In genomic region chr10:47323636-47324299, GRCh38 we compare ENCODE assay signal across 26 cellular contexts. TPM values are rescaled to one million over a fixed set of nuclear protein-coding genes. Genes with fewer than 3 reads are reported as not detected.
"Had no signal": no experiment of that assay in that cellular context is flagged by ENCODE, and none has a peak within 500 bp of the region (broad histone marks: within the 10 kb centered on the region; RNA-seq: fewer than 3 reads in every experiment).

No MANE protein-coding gene starts in this region.

- H3K27ac Mint-ChIP-seq: activated CD8-positive, alpha-beta memory T cell treated with anti-CD3 and anti-CD28 coated beads, Interleukin-2, amount 10 ng/mL, durations not matched to agents 7 days and 5 days; activated T-helper 2 cell treated with anti-CD3 and anti-CD28 coated beads, Interferon-gamma antibody, Interleukin-2, Interleukin-4, amounts not matched to agents 10 μg/mL and 5 μg/mL and 100 μg/mL, durations not matched to agents 14 hours and 24 hours and 36 hours; naive thymus-derived CD8-positive, alpha-beta T cell; stimulated activated effector memory CD8-positive, alpha-beta T cell treated with anti-CD3 and anti-CD28 coated beads, Interleukin-12 subunit alpha, Interleukin-12 subunit beta, amount 100 ng/mL, for 72 hours had no signal

- H3K27me3 ChIP-seq: brain microvascular endothelial cell, testis, upper lobe of left lung had no signal

- H3K4me1 Mint-ChIP-seq: activated CD8-positive, alpha-beta memory T cell treated with anti-CD3 and anti-CD28 coated beads, Interleukin-2, amount 10 ng/mL, durations not matched to agents 7 days and 5 days had no signal

- ATAC-seq: activated CD8-positive, alpha-beta memory T cell treated with anti-CD3 and anti-CD28 coated beads, Interleukin-2, amount 10 ng/mL, durations not matched to agents 7 days and 5 days; gastroesophageal sphincter; heart left ventricle; naive thymus-derived CD8-positive, alpha-beta T cell; sciatic nerve; stimulated activated effector memory CD8-positive, alpha-beta T cell treated with anti-CD3 and anti-CD28 coated beads, Interleukin-12 subunit alpha, Interleukin-12 subunit beta, amount 100 ng/mL, for 72 hours had no signal

- H2AFZ ChIP-seq: parathyroid adenoma had no signal

- FAIRE-seq: endometrium had no signal

- H3K4me3 Mint-ChIP-seq: activated CD8-positive, alpha-beta memory T cell treated with anti-CD3 and anti-CD28 coated beads, Interleukin-2, amount 10 ng/mL, durations not matched to agents 7 days and 5 days; naive thymus-derived CD8-positive, alpha-beta T cell; stimulated activated effector memory CD8-positive, alpha-beta T cell treated with anti-CD3 and anti-CD28 coated beads, Interleukin-12 subunit alpha, Interleukin-12 subunit beta, amount 100 ng/mL, for 72 hours had no signal

- DNase-seq: activated CD4-positive, alpha-beta T cell treated with anti-CD3 and anti-CD28 coated beads, Interleukin-2, amount 50 U/mL, for 48 hours; activated CD8-positive, alpha-beta memory T cell treated with anti-CD3 and anti-CD28 coated beads, Interleukin-2, amount 10 ng/mL, durations not matched to agents 7 days and 5 days; activated naive CD4-positive, alpha-beta T cell treated with anti-CD3 and anti-CD28 coated beads, Interleukin-2, amount 50 U/mL, for 16 hours; activated T-cell treated with anti-CD3 and anti-CD28 coated beads, Interleukin-2, amount 50 U/mL, for 1 hour; aorta; brain microvascular endothelial cell; cortex of kidney; heart left ventricle; mesendoderm; naive thymus-derived CD8-positive, alpha-beta T cell; stimulated activated CD4-positive, alpha-beta T cell treated with anti-CD3 and anti-CD28 coated beads, Interleukin-4, amount 100 ng/mL, for 24 hours; stomach; T-helper 1 cell; T-helper 9 cell; testis; upper lobe of left lung had no signal

- H3K36me3 Mint-ChIP-seq: activated CD8-positive, alpha-beta memory T cell treated with anti-CD3 and anti-CD28 coated beads, Interleukin-2, amount 10 ng/mL, durations not matched to agents 7 days and 5 days; naive thymus-derived CD8-positive, alpha-beta T cell; stimulated activated effector memory CD8-positive, alpha-beta T cell treated with anti-CD3 and anti-CD28 coated beads, Interleukin-12 subunit alpha, Interleukin-12 subunit beta, amount 100 ng/mL, for 72 hours had no signal

- H3K9me3 ChIP-seq: gastroesophageal sphincter, heart left ventricle, stomach, testis, upper lobe of left lung had no signal

- H3K36me3 ChIP-seq: brain microvascular endothelial cell, gastroesophageal sphincter, heart left ventricle, stomach, upper lobe of left lung had no signal

- H3K27ac ChIP-seq: brain microvascular endothelial cell, gastroesophageal sphincter, heart left ventricle, parathyroid adenoma, stomach, testis, upper lobe of left lung, VCaP had no signal

- H3K9ac ChIP-seq: parathyroid adenoma had no signal

- H3K4me2 ChIP-seq: smooth muscle cell had no signal

- H3K79me2 ChIP-seq: parathyroid adenoma had no signal

- H3K4me3 ChIP-seq: gastroesophageal sphincter, heart left ventricle, smooth muscle cell, stomach, testis, upper lobe of left lung had no signal

- H3K4me1 ChIP-seq: gastroesophageal sphincter, parathyroid adenoma, stomach, testis, upper lobe of left lung had no signal

- H3K9me3 Mint-ChIP-seq: activated T-helper 2 cell treated with anti-CD3 and anti-CD28 coated beads, Interferon-gamma antibody, Interleukin-2, Interleukin-4, amounts not matched to agents 10 μg/mL and 5 μg/mL and 100 μg/mL, durations not matched to agents 14 hours and 24 hours and 36 hours had no signal

RNA-seq across cellular contexts. Expression of gene GDF2, which starts 1.5 kb away (rescaled TPM):
- total RNA-seq: activated CD8-positive, alpha-beta memory T cell treated with anti-CD3 and anti-CD28 coated beads, Interleukin-2, amount 10 ng/mL, durations not matched to agents 7 days and 5 days; activated T-helper 2 cell treated with anti-CD3 and anti-CD28 coated beads, Interferon-gamma antibody, Interleukin-2, Interleukin-4, amounts not matched to agents 10 μg/mL and 5 μg/mL and 100 μg/mL, durations not matched to agents 14 hours and 24 hours and 36 hours; aorta; gastroesophageal sphincter; heart left ventricle; lower leg skin; naive thymus-derived CD8-positive, alpha-beta T cell; sciatic nerve; smooth muscle cell; stomach; upper lobe of left lung had no signal
- polyA plus RNA-seq: aorta; esophagus; heart left ventricle; naive thymus-derived CD8-positive, alpha-beta T cell; smooth muscle cell; stomach had no signal

RNA-seq across cellular contexts. Expression of gene RBP3, which starts 24.4 kb away (rescaled TPM):
- total RNA-seq: activated CD8-positive, alpha-beta memory T cell treated with anti-CD3 and anti-CD28 coated beads, Interleukin-2, amount 10 ng/mL, durations not matched to agents 7 days and 5 days; activated T-helper 2 cell treated with anti-CD3 and anti-CD28 coated beads, Interferon-gamma antibody, Interleukin-2, Interleukin-4, amounts not matched to agents 10 μg/mL and 5 μg/mL and 100 μg/mL, durations not matched to agents 14 hours and 24 hours and 36 hours; aorta; gastroesophageal sphincter; heart left ventricle; lower leg skin; naive thymus-derived CD8-positive, alpha-beta T cell; sciatic nerve; smooth muscle cell; stomach; upper lobe of left lung had no signal
- polyA plus RNA-seq: aorta; esophagus; heart left ventricle; naive thymus-derived CD8-positive, alpha-beta T cell; smooth muscle cell; stomach had no signal
